10 cellular contexts compared by ENCODE assay signal in the genomic region with DNA sequence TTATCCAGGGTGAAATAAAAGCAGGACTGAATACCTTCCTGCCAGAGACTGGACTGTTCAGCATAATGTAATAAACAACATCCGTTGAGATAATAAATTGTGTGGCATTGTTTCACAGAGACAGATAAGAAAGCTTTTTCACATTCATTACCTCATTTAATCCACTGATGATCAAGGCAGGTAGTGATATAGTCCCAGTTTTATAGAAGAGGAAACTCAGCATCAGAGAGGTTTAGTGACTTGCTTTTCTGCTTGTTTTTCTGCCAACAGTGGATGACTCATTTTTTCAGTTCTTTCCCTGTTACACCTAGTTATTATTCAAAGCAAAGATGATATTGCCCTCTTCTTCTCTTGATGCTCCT. TPM values are rescaled to one million over a fixed set of nuclear protein-coding genes. Genes with fewer than 3 reads are reported as not detected.
A peak's percentile ranks its signal among the peaks of the same experiment; 100 is the strongest.
DNase-seq lines count a peak whose midpoint lies in the region; ATAC-seq and TF ChIP-seq lines count a peak whose summit lies in the region.
"Had no signal": no experiment of that assay in that cellular context is flagged by ENCODE, and none has a peak within 500 bp of the region (broad histone marks: within the 10 kb centered on the region; RNA-seq: fewer than 3 reads in every experiment).

No MANE protein-coding gene starts in this region.

- intact Hi-C loops in ascending aorta (cut with DNase I), result loop anchor here (10.0 kb wide), 1 partner anchor 851 kb away; no protein-coding TSS in a partner anchor

- peak; percentile 42 for DNase-seq in AG09309 (ENCODE audit: low read depth)
- peak; percentile 60 for DNase-seq in LHCN-M2 (ENCODE audit: low read depth)
- no peak for DNase-seq in ascending aorta (ENCODE audit: low spot score in 2 of 2)
- DNase-seq in lung microvascular endothelial cell (ENCODE audit: low read depth in 2 of 2), result peak; percentile 43 to 64
- no peak for DNase-seq in NCI-H128 (lab: John Stamatoyannopoulos, UW; ENCODE audit: unreplicated experiment)
- DNase-seq in DMS53 treated with DMSO at 0.1 percent for 48 hours (lab: John Stamatoyannopoulos, UW; ENCODE audit: unreplicated experiment), result no peak
- DNase-seq: NCI-H69, T-cell had no signal

- H3K4me1 ChIP-seq in ascending aorta, result peaks cover 5 to 27% of the 10 kb centered on the region in 2 donors

- ATAC-seq in GM19324 (IDR thresholded peaks at IDR 0.05; ENCODE audit: low FRiP score, unreplicated experiment), result no peak
- no peak for ATAC-seq in HG03342 (IDR thresholded peaks at IDR 0.05; ENCODE audit: unreplicated experiment)

- TF ChIP-seq CTCF in AG09309 (IDR thresholded peaks at IDR 0.05; ENCODE audit: control insufficient read depth, insufficient read depth, low read depth, low read length, missing control alignments) (no peak), ascending aorta (IDR thresholded peaks at IDR 0.05) (no peak)

- H3K4me3 ChIP-seq in AG09309 (ENCODE audit: control insufficient read depth, low read depth, low read length), result no peak overlapping the region
- H3K4me3 ChIP-seq in ascending aorta, result no peak overlapping the region

- H3K27me3 ChIP-seq in ascending aorta, result no peaks in the 10 kb centered on the region

- H3K9me3 ChIP-seq in ascending aorta, result no peaks in the 10 kb centered on the region

- peak overlapping the region; percentile 71 to 81 for H3K27ac ChIP-seq in ascending aorta

- no peaks in the 10 kb centered on the region for H3K36me3 ChIP-seq in ascending aorta

RNA-seq across cellular contexts. Expression of a gene that starts 4.0 kb away (rescaled TPM):
- 10.7 and 18.8 TPM in 2 replicates for total RNA-seq in LHCN-M2 (2014; rRNA removed)
- polyA plus RNA-seq in LHCN-M2 (2012), result 19.6 TPM
- 12.0 TPM for total RNA-seq in ascending aorta
- not detected in 2 replicates for total RNA-seq in lung microvascular endothelial cell

Comparison
In these comparisons a context has a peak if more than half of its experiments do, and no peak if none do; other contexts are left out.
1. DNase-seq: peak in AG09309 (single experiment), LHCN-M2 (single experiment) and lung microvascular endothelial cell (2 of 2); none in ascending aorta (0 of 2), NCI-H128 (single experiment) and DMS53 treated with DMSO at 0.1 percent for 48 hours (single experiment).
2. RNA of a gene that starts 4.0 kb away (total RNA-seq): 10.7 to 18.8 TPM in LHCN-M2 and 12.0 TPM in ascending aorta (single experiment); not detected in lung microvascular endothelial cell; every median in the first group is over 10 times any median in the second.